In genomic region chr2:36618381-36618780, GRCh38 we compare ENCODE assay signal across 8 cellular contexts. TPM values are rescaled to one million over a fixed set of nuclear protein-coding genes. Genes with fewer than 3 reads are reported as not detected.
DNase-seq lines count a peak whose midpoint lies in the region; ATAC-seq and TF ChIP-seq lines count a peak whose summit lies in the region.

No MANE protein-coding gene starts in this region.

- H3K9me3 Mint-ChIP-seq in T-helper 2 cell treated with Interferon-gamma antibody and Interleukin-4, amounts not matched to agents 5 μg/mL and 100 μg/mL, for 36 hours, result no peaks in the 10 kb centered on the region
- no peaks in the 10 kb centered on the region for H3K9me3 Mint-ChIP-seq in stimulated activated effector memory CD8-positive, alpha-beta T cell treated with anti-CD3 and anti-CD28 coated beads, Interleukin-12 subunit alpha, Interleukin-12 subunit beta, amount 100 ng/mL, for 72 hours
- no peaks in the 10 kb centered on the region for H3K9me3 Mint-ChIP-seq in progenitor cell of endocrine pancreas (ENCODE audit: low read depth)

- no peaks in the 10 kb centered on the region for H3K4me1 Mint-ChIP-seq in T-helper 2 cell treated with Interferon-gamma antibody and Interleukin-4, amounts not matched to agents 5 μg/mL and 100 μg/mL, for 36 hours (ENCODE audit: low read depth)
- no peaks in the 10 kb centered on the region for H3K4me1 Mint-ChIP-seq in stimulated activated effector memory CD8-positive, alpha-beta T cell treated with anti-CD3 and anti-CD28 coated beads, Interleukin-12 subunit alpha, Interleukin-12 subunit beta, amount 100 ng/mL, for 72 hours
- peaks cover 10% of the 10 kb centered on the region for H3K4me1 Mint-ChIP-seq in progenitor cell of endocrine pancreas (ENCODE audit: low read depth)

- H3K36me3 Mint-ChIP-seq in T-helper 2 cell treated with Interferon-gamma antibody and Interleukin-4, amounts not matched to agents 5 μg/mL and 100 μg/mL, for 36 hours (ENCODE audit: low read depth), result no peaks in the 10 kb centered on the region
- no peaks in the 10 kb centered on the region for H3K36me3 Mint-ChIP-seq in stimulated activated effector memory CD8-positive, alpha-beta T cell treated with anti-CD3 and anti-CD28 coated beads, Interleukin-12 subunit alpha, Interleukin-12 subunit beta, amount 100 ng/mL, for 72 hours
- no peaks in the 10 kb centered on the region for H3K36me3 Mint-ChIP-seq in progenitor cell of endocrine pancreas (ENCODE audit: insufficient read depth)

- H3K27ac Mint-ChIP-seq in T-helper 2 cell treated with Interferon-gamma antibody and Interleukin-4, amounts not matched to agents 5 μg/mL and 100 μg/mL, for 36 hours, result no peak overlapping the region
- H3K27ac Mint-ChIP-seq in stimulated activated effector memory CD8-positive, alpha-beta T cell treated with anti-CD3 and anti-CD28 coated beads, Interleukin-12 subunit alpha, Interleukin-12 subunit beta, amount 100 ng/mL, for 72 hours, result no peak overlapping the region
- no peak overlapping the region for H3K27ac Mint-ChIP-seq in progenitor cell of endocrine pancreas

- ATAC-seq in GM18499 (IDR thresholded peaks at IDR 0.05; ENCODE audit: insufficient read depth, unreplicated experiment) (peak; percentile 98), HG02610 (IDR thresholded peaks at IDR 0.05; ENCODE audit: unreplicated experiment) (peak; percentile 99)
- peak; percentile 83 for ATAC-seq in stimulated activated effector memory CD8-positive, alpha-beta T cell treated with anti-CD3 and anti-CD28 coated beads, Interleukin-12 subunit alpha, Interleukin-12 subunit beta, amount 100 ng/mL, for 72 hours

- no peak for TF ChIP-seq CTCF in progenitor cell of endocrine pancreas (IDR thresholded peaks at IDR 0.05; ENCODE audit: unreplicated experiment)

- peaks cover 25% of the 10 kb centered on the region for H3K27me3 Mint-ChIP-seq in T-helper 2 cell treated with Interferon-gamma antibody and Interleukin-4, amounts not matched to agents 5 μg/mL and 100 μg/mL, for 36 hours (ENCODE audit: low read depth)
- no peaks in the 10 kb centered on the region for H3K27me3 Mint-ChIP-seq in progenitor cell of endocrine pancreas

- DNase-seq in CD1c-positive myeloid dendritic cell (ENCODE audit: extremely low spot score), result peak; percentile 16
- peak; percentile 66 for DNase-seq in M059J (ENCODE audit: low read depth)
- peak; percentile 12 for DNase-seq in T-helper 2 cell treated with Interferon-gamma antibody and Interleukin-4, amounts not matched to agents 5 μg/mL and 100 μg/mL, for 36 hours (ENCODE audit: low spot score)
- DNase-seq in glomerular endothelial cell (ENCODE audit: extremely low read depth, low read depth, low spot score), result peak; percentile 60
- no peak for DNase-seq in stimulated activated effector memory CD8-positive, alpha-beta T cell treated with anti-CD3 and anti-CD28 coated beads, Interleukin-12 subunit alpha, Interleukin-12 subunit beta, amount 100 ng/mL, for 72 hours (ENCODE audit: low spot score in 2 of 2)
- DNase-seq in progenitor cell of endocrine pancreas (ENCODE audit: low spot score, unreplicated experiment), result no peak

- no peak overlapping the region for H3K4me3 Mint-ChIP-seq in T-helper 2 cell treated with Interferon-gamma antibody and Interleukin-4, amounts not matched to agents 5 μg/mL and 100 μg/mL, for 36 hours
- no peak overlapping the region for H3K4me3 Mint-ChIP-seq in stimulated activated effector memory CD8-positive, alpha-beta T cell treated with anti-CD3 and anti-CD28 coated beads, Interleukin-12 subunit alpha, Interleukin-12 subunit beta, amount 100 ng/mL, for 72 hours
- no peak overlapping the region for H3K4me3 Mint-ChIP-seq in progenitor cell of endocrine pancreas (ENCODE audit: low read depth)

RNA-seq across cellular contexts. Expression of gene FEZ2, which starts 20.4 kb away (rescaled TPM):
- 103 and 153 TPM in 2 replicates for total RNA-seq in M059J (2014; rRNA removed; shearing (Covaris generic))
- 78.5 and 86.8 TPM in 2 replicates for total RNA-seq in glomerular endothelial cell
- total RNA-seq in progenitor cell of endocrine pancreas, result 28.7 and 36.1 TPM in 2 replicates

Comparison
In these comparisons a context has a peak if more than half of its experiments do, and no peak if none do; other contexts are left out.
1. DNase-seq: peak in CD1c-positive myeloid dendritic cell (single experiment), M059J (single experiment), T-helper 2 cell treated with Interferon-gamma antibody and Interleukin-4, amounts not matched to agents 5 μg/mL and 100 μg/mL, for 36 hours (single experiment) and glomerular endothelial cell (single experiment); none in stimulated activated effector memory CD8-positive, alpha-beta T cell treated with anti-CD3 and anti-CD28 coated beads, Interleukin-12 subunit alpha, Interleukin-12 subunit beta, amount 100 ng/mL, for 72 hours (0 of 2) and progenitor cell of endocrine pancreas (single experiment).
2. Peak in every context shown above with its lines, with median percentiles within 50 percentile points of each other: ATAC-seq.